Comparison of ENCODE assay signal across 8 cellular contexts in the genomic region with DNA sequence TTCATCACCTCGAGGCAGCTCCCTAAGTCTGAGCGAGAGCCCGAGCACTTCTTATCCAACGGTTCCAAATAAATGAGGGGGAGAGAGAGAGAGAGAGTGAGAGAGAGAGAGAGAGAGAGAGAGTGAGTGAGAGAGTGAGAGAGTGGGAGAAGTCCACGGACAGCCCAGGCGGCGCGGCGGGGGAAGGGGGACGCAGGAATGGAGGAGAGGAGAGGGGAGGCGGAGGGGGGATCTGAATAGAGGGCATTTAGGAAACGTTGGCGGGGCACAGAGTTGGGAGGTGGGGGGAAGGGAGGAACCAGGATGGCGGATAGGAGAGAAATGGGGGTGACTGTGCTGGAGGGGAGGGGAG. TPM values are rescaled to one million over a fixed set of nuclear protein-coding genes. Genes with fewer than 3 reads are reported as not detected.
DNase-seq lines count a peak whose midpoint lies in the region; ATAC-seq and TF ChIP-seq lines count a peak whose summit lies in the region.

No MANE protein-coding gene starts in this region.

- ATAC-seq in HG03196 (IDR thresholded peaks at IDR 0.05; ENCODE audit: unreplicated experiment), result no peak
- no peak for ATAC-seq in GM21515 (IDR thresholded peaks at IDR 0.05; ENCODE audit: unreplicated experiment)

- peak; percentile 38 for DNase-seq in G401 (ENCODE audit: low spot score)
- peak; percentile 18 for DNase-seq in NCI-H1694 treated with DMSO at 0.1 percent for 48 hours (lab: John Stamatoyannopoulos, UW)
- peak; percentile 73 for DNase-seq in choroid plexus epithelial cell (ENCODE audit: low read depth)
- DNase-seq in midbrain (lab: John Stamatoyannopoulos, UW), result peak; percentile 32
- no peak for DNase-seq in amniotic stem cell (lab: John Stamatoyannopoulos, UW)
- no peak for DNase-seq in activated gamma-delta T cell (lab: John Stamatoyannopoulos, UW)

- peak overlapping the region; percentile 83 for H3K4me3 ChIP-seq in choroid plexus epithelial cell (ENCODE audit: low read depth, low read length)

- in situ Hi-C loops in G401 (cut with HindIII; ENCODE audit: low sequenced_read_pairs), result no loop called here

- TF ChIP-seq CTCF in choroid plexus epithelial cell (conservative IDR thresholded peaks at IDR 0.05; ENCODE audit: low read depth, low read length), result no peak

RNA-seq across cellular contexts. Expression of a gene that starts 0.5 kb away (rescaled TPM):
- not detected in 2 replicates for total RNA-seq in G401 (2014; rRNA removed; shearing (Covaris generic))

Comparison
In these comparisons a context has a peak if more than half of its experiments do, and no peak if none do; other contexts are left out.
1. DNase-seq: peak in G401 (single experiment), NCI-H1694 treated with DMSO at 0.1 percent for 48 hours (single experiment), choroid plexus epithelial cell (single experiment) and midbrain (single experiment); none in amniotic stem cell (single experiment) and activated gamma-delta T cell (single experiment).